Comparison of ENCODE assay signal across 16 cellular contexts in genomic region chr20:25059487-25059820, GRCh38. TPM values are rescaled to one million over a fixed set of nuclear protein-coding genes. Genes with fewer than 3 reads are reported as not detected.
DNase-seq lines count a peak whose midpoint lies in the region; ATAC-seq and TF ChIP-seq lines count a peak whose summit lies in the region.
"Had no signal": no experiment of that assay in that cellular context is flagged by ENCODE, and none has a peak within 500 bp of the region (broad histone marks: within the 10 kb centered on the region; RNA-seq: fewer than 3 reads in every experiment).

No MANE protein-coding gene starts in this region.

- no peak for DNase-seq in activated naive CD4-positive, alpha-beta T cell treated with anti-CD3 and anti-CD28 coated beads for 36 hours
- DNase-seq in activated naive CD4-positive, alpha-beta T cell treated with anti-CD3 and anti-CD28 coated beads, Interleukin-2, amount 10 ng/mL, durations not matched to agents 7 days and 5 days: no peak
- DNase-seq in effector memory CD4-positive, alpha-beta T cell: no peak
- DNase-seq in upper lobe of right lung (no peak), mesothelial cell of epicardium (ENCODE audit: low spot score in 2 of 2, unreplicated experiment in 2 of 2) (no peak), middle frontal gyrus (ENCODE audit: extremely low spot score, low spot score) (no peak), DMS79 treated with DMSO at 0.1 percent for 48 hours (lab: John Stamatoyannopoulos, UW) (no peak)
- DNase-seq: activated T-cell treated with anti-CD3 and anti-CD28 coated beads, Interleukin-2, amount 50 U/mL, for 72 hours; hypothalamus; mesendoderm; NCI-H2029 had no signal

- no peaks in the 10 kb centered on the region for H3K9me3 ChIP-seq in effector memory CD4-positive, alpha-beta T cell (ENCODE audit: control insufficient read depth, low read length)
- no peaks in the 10 kb centered on the region for H3K9me3 ChIP-seq in upper lobe of right lung
- H3K9me3 ChIP-seq: A549, thoracic aorta had no signal

- no peaks in the 10 kb centered on the region for H3K9me3 Mint-ChIP-seq in activated naive CD4-positive, alpha-beta T cell treated with anti-CD3 and anti-CD28 coated beads for 36 hours
- no peaks in the 10 kb centered on the region for H3K9me3 Mint-ChIP-seq in activated naive CD4-positive, alpha-beta T cell treated with anti-CD3 and anti-CD28 coated beads, Interleukin-2, amount 10 ng/mL, durations not matched to agents 7 days and 5 days
- H3K9me3 Mint-ChIP-seq in nephron (no peaks in the 10 kb centered on the region), mesothelial cell of epicardium (no peaks in the 10 kb centered on the region)
- H3K9me3 Mint-ChIP-seq: activated T-cell treated with anti-CD3 and anti-CD28 coated beads, Interleukin-2, amount 50 U/mL, for 72 hours had no signal

- H3K27ac ChIP-seq in effector memory CD4-positive, alpha-beta T cell (ENCODE audit: insufficient read depth, low read length, poor library complexity, severe bottlenecking): peak overlapping the region; percentile 88
- H3K27ac ChIP-seq in upper lobe of right lung: peak overlapping the region; percentile 95

- H3K36me3 Mint-ChIP-seq in activated naive CD4-positive, alpha-beta T cell treated with anti-CD3 and anti-CD28 coated beads for 36 hours (ENCODE audit: low read depth): no peaks in the 10 kb centered on the region
- H3K36me3 Mint-ChIP-seq in activated naive CD4-positive, alpha-beta T cell treated with anti-CD3 and anti-CD28 coated beads, Interleukin-2, amount 10 ng/mL, durations not matched to agents 7 days and 5 days: peaks cover 16% of the 10 kb centered on the region
- H3K36me3 Mint-ChIP-seq in nephron (ENCODE audit: low read depth) (no peaks in the 10 kb centered on the region), mesothelial cell of epicardium (no peaks in the 10 kb centered on the region)

- H3K36me3 ChIP-seq in effector memory CD4-positive, alpha-beta T cell (ENCODE audit: control insufficient read depth, insufficient read depth, low read length): no peaks in the 10 kb centered on the region
- no peaks in the 10 kb centered on the region for H3K36me3 ChIP-seq in upper lobe of right lung
- H3K36me3 ChIP-seq: thoracic aorta had no signal

- no peak for ATAC-seq in upper lobe of right lung
- ATAC-seq: activated T-cell treated with anti-CD3 and anti-CD28 coated beads, Interleukin-2, amount 50 U/mL, for 72 hours had no signal

- peak overlapping the region; percentile 72 for H3K4me3 Mint-ChIP-seq in activated naive CD4-positive, alpha-beta T cell treated with anti-CD3 and anti-CD28 coated beads for 36 hours
- no peak overlapping the region for H3K4me3 Mint-ChIP-seq in activated naive CD4-positive, alpha-beta T cell treated with anti-CD3 and anti-CD28 coated beads, Interleukin-2, amount 10 ng/mL, durations not matched to agents 7 days and 5 days
- H3K4me3 Mint-ChIP-seq in nephron: peak overlapping the region; percentile 6 to 77 (median 75)
- no peak overlapping the region for H3K4me3 Mint-ChIP-seq in mesothelial cell of epicardium

- peaks cover 24% of the 10 kb centered on the region for H3K4me1 ChIP-seq in effector memory CD4-positive, alpha-beta T cell (ENCODE audit: control insufficient read depth, insufficient read depth, low read length, poor library complexity, severe bottlenecking)
- peaks cover 32% of the 10 kb centered on the region for H3K4me1 ChIP-seq in upper lobe of right lung

- H3K4me3 ChIP-seq in effector memory CD4-positive, alpha-beta T cell (ENCODE audit: insufficient read depth, low read depth, low read length, poor library complexity, severe bottlenecking): no peak overlapping the region
- peak overlapping the region; percentile 75 for H3K4me3 ChIP-seq in upper lobe of right lung

- no peak for TF ChIP-seq CTCF in nephron (IDR thresholded peaks at IDR 0.05; ENCODE audit: unreplicated experiment in 3 of 3)
- TF ChIP-seq CTCF in upper lobe of right lung (IDR thresholded peaks at IDR 0.05): no peak
- TF ChIP-seq CTCF in mesothelial cell of epicardium (IDR thresholded peaks at IDR 0.05; ENCODE audit: unreplicated experiment): no peak

- no peaks in the 10 kb centered on the region for H3K27me3 Mint-ChIP-seq in activated naive CD4-positive, alpha-beta T cell treated with anti-CD3 and anti-CD28 coated beads for 36 hours (ENCODE audit: low read depth)
- peaks cover 57% of the 10 kb centered on the region for H3K27me3 Mint-ChIP-seq in activated naive CD4-positive, alpha-beta T cell treated with anti-CD3 and anti-CD28 coated beads, Interleukin-2, amount 10 ng/mL, durations not matched to agents 7 days and 5 days
- H3K27me3 Mint-ChIP-seq in nephron (ENCODE audit: low read depth) (peaks cover 70% of the 10 kb centered on the region), mesothelial cell of epicardium (ENCODE audit: low read depth) (peaks cover 97% of the 10 kb centered on the region)

- H3K27me3 ChIP-seq in effector memory CD4-positive, alpha-beta T cell (replicated peaks; ENCODE audit: control insufficient read depth, insufficient read depth, low read length, poor library complexity, severe bottlenecking): no peaks in the 10 kb centered on the region
- no peaks in the 10 kb centered on the region for H3K27me3 ChIP-seq in upper lobe of right lung

- CTCF ChIA-PET in activated naive CD4-positive, alpha-beta T cell treated with anti-CD3 and anti-CD28 coated beads for 36 hours (lab: Charles Lee): interaction anchor here (1.4 to 2.8 kb wide), 2 partner anchors 22 to 65 kb away, joined by 3 to 24 read pairs; no protein-coding TSS in a partner anchor
- CTCF ChIA-PET in activated naive CD4-positive, alpha-beta T cell treated with anti-CD3 and anti-CD28 coated beads, Interleukin-2, amount 10 ng/mL, durations not matched to agents 7 days and 5 days (lab: Charles Lee): interaction anchor here (1.0 to 12.3 kb wide), 2 partner anchors 63 to 129 kb away, joined by 3 to 184 read pairs; no protein-coding TSS in a partner anchor

- no peak overlapping the region for H3K27ac Mint-ChIP-seq in activated naive CD4-positive, alpha-beta T cell treated with anti-CD3 and anti-CD28 coated beads for 36 hours
- H3K27ac Mint-ChIP-seq in activated naive CD4-positive, alpha-beta T cell treated with anti-CD3 and anti-CD28 coated beads, Interleukin-2, amount 10 ng/mL, durations not matched to agents 7 days and 5 days: no peak overlapping the region
- H3K27ac Mint-ChIP-seq in nephron: peak overlapping the region in 2 of 3 experiments; percentile 91 to 97
- no peak overlapping the region for H3K27ac Mint-ChIP-seq in mesothelial cell of epicardium
- H3K27ac Mint-ChIP-seq: activated T-cell treated with anti-CD3 and anti-CD28 coated beads, Interleukin-2, amount 50 U/mL, for 72 hours had no signal

- intact Hi-C loops in activated naive CD4-positive, alpha-beta T cell treated with anti-CD3 and anti-CD28 coated beads for 36 hours (cut with micrococcal nuclease): loop anchor here (5.0 to 10.0 kb wide), 2 partner anchors 348 to 1695 kb away; partner anchors contain the start of genes GINS1 and GZF1
- intact Hi-C loops in upper lobe of right lung (cut with DNase I): no loop called here

- H3K4me1 Mint-ChIP-seq in activated naive CD4-positive, alpha-beta T cell treated with anti-CD3 and anti-CD28 coated beads for 36 hours (ENCODE audit: low read depth): peaks cover 25% of the 10 kb centered on the region
- peaks cover 32% of the 10 kb centered on the region for H3K4me1 Mint-ChIP-seq in activated naive CD4-positive, alpha-beta T cell treated with anti-CD3 and anti-CD28 coated beads, Interleukin-2, amount 10 ng/mL, durations not matched to agents 7 days and 5 days
- H3K4me1 Mint-ChIP-seq in nephron (peaks cover 28% of the 10 kb centered on the region), mesothelial cell of epicardium (peaks cover 2% of the 10 kb centered on the region)

RNA-seq across cellular contexts. Expression of gene ACSS1, which starts 1.5 kb away (rescaled TPM):
- 10 to 100 TPM in 1 of 2 experiments, 1 to 10 TPM in 1; 9.4 to 10.1 TPM for total RNA-seq in activated naive CD4-positive, alpha-beta T cell treated with anti-CD3 and anti-CD28 coated beads for 36 hours
- total RNA-seq in upper lobe of right lung: 37.2 TPM
- total RNA-seq in mesothelial cell of epicardium: 4.0 to 5.2 TPM (median 4.8 TPM) in 3 replicates

RNA-seq across cellular contexts. Expression of gene VSX1, which starts 22.5 kb away (rescaled TPM):
- not detected for total RNA-seq in activated naive CD4-positive, alpha-beta T cell treated with anti-CD3 and anti-CD28 coated beads for 36 hours
- total RNA-seq in upper lobe of right lung (not detected), mesothelial cell of epicardium (not detected in 3 replicates)
- total RNA-seq: renal cortical epithelial cell, SK-MEL-5, thoracic aorta had no signal

Comparison
In these comparisons a context has a peak if more than half of its experiments do, and no peak if none do; other contexts are left out.
1. H3K4me3 Mint-ChIP-seq: peak in activated naive CD4-positive, alpha-beta T cell treated with anti-CD3 and anti-CD28 coated beads for 36 hours (single experiment) and nephron (3 of 3); none in activated naive CD4-positive, alpha-beta T cell treated with anti-CD3 and anti-CD28 coated beads, Interleukin-2, amount 10 ng/mL, durations not matched to agents 7 days and 5 days (single experiment) and mesothelial cell of epicardium (single experiment).
2. H3K27ac Mint-ChIP-seq: peak in nephron (2 of 3); none in activated naive CD4-positive, alpha-beta T cell treated with anti-CD3 and anti-CD28 coated beads for 36 hours (single experiment), activated naive CD4-positive, alpha-beta T cell treated with anti-CD3 and anti-CD28 coated beads, Interleukin-2, amount 10 ng/mL, durations not matched to agents 7 days and 5 days (single experiment) and mesothelial cell of epicardium (single experiment).